Comparison of ENCODE assay signal across 14 cellular contexts in genomic region chr9:94915476-94916450, GRCh38.
DNase-seq lines count a peak whose midpoint lies in the region; ATAC-seq and TF ChIP-seq lines count a peak whose summit lies in the region.
"Had no signal": no experiment of that assay in that cellular context is flagged by ENCODE, and none has a peak within 500 bp of the region (broad histone marks: within the 10 kb centered on the region; RNA-seq: fewer than 3 reads in every experiment).

No MANE protein-coding gene starts in this region.

- no peak for TF ChIP-seq POLR2A in uterus (IDR thresholded peaks at IDR 0.05)

- 89 to 90% methylated on average over 9 to 11 of the region's 17 CpGs for WGBS in mesodermal cell (ENCODE audit: insufficient coverage in 2 of 2), 2 experiments

- H4K20me1 ChIP-seq in PC-3 (ENCODE audit: low read length): no peaks in the 10 kb centered on the region

- POLR2A ChIA-PET in PC-3 (lab: Charles Lee; ENCODE audit: unreplicated experiment): no interaction called here

- no peak overlapping the region for H2AFZ ChIP-seq in PC-3 (ENCODE audit: low read length)

- no peak for ATAC-seq in PC-3
- ATAC-seq in HG03045 (IDR thresholded peaks at IDR 0.05; ENCODE audit: unreplicated experiment): no peak
- ATAC-seq in GM18517 (IDR thresholded peaks at IDR 0.05; ENCODE audit: unreplicated experiment): no peak
- ATAC-seq: esophagus mucosa, heart right ventricle had no signal

- BruUV-seq in PC-3 (replicated peaks; lab: Mats Ljungman, UMichigan): no TSS peak

- no peaks in the 10 kb centered on the region for H3K9me2 ChIP-seq in PC-3 (replicated peaks; ENCODE audit: low read length)

- H3K4me2 ChIP-seq in PC-3 (ENCODE audit: low read length): no peak overlapping the region

- H3K27me3 ChIP-seq in PC-3 (ENCODE audit: low read length) (no peaks in the 10 kb centered on the region), colonic mucosa (no peaks in the 10 kb centered on the region), uterus (no peaks in the 10 kb centered on the region)
- H3K27me3 ChIP-seq: heart right ventricle had no signal

- H3K9me3 ChIP-seq in PC-3 (ENCODE audit: low read length): no peaks in the 10 kb centered on the region
- no peaks in the 10 kb centered on the region for H3K9me3 ChIP-seq in colonic mucosa
- no peaks in the 10 kb centered on the region for H3K9me3 ChIP-seq in mesodermal cell (ENCODE audit: control insufficient read depth, low read length)
- no peaks in the 10 kb centered on the region for H3K9me3 ChIP-seq in uterus
- H3K9me3 ChIP-seq: heart right ventricle had no signal

- intact Hi-C loops in PC-3 (cut with micrococcal nuclease) (loop anchor here (10.0 kb wide), 1 partner anchor 199 kb away; no protein-coding TSS in a partner anchor), colonic mucosa (cut with DNase I) (loop anchor here (10.0 kb wide), 1 partner anchor 111 kb away; no protein-coding TSS in a partner anchor), uterus (cut with DNase I; ENCODE audit: low total_unique reads) (no loop called here)

- no peak overlapping the region for H3K9ac ChIP-seq in PC-3 (ENCODE audit: low read length)
- H3K9ac ChIP-seq in colonic mucosa (ENCODE audit: low read depth in 2 of 2, low read length in 2 of 2): no peak overlapping the region

- CTCF ChIA-PET in PC-3 (lab: Charles Lee): no interaction called here

- H3K27ac ChIP-seq in PC-3 (ENCODE audit: low read length) (peak overlapping the region; percentile 74; the same call in 1 of the 2 replicates), colonic mucosa (no peak overlapping the region), mesodermal cell (ENCODE audit: low read depth, low read length, severe bottlenecking) (peak overlapping the region; percentile 59), uterus (peak overlapping the region; percentile 75 to 95)

- peaks cover 86% of the 10 kb centered on the region for H3K4me1 ChIP-seq in PC-3 (ENCODE audit: insufficient read depth, low read length)
- H3K4me1 ChIP-seq in colonic mucosa: peaks cover 7% of the 10 kb centered on the region
- peaks cover 70% of the 10 kb centered on the region for H3K4me1 ChIP-seq in mesodermal cell (ENCODE audit: control insufficient read depth, insufficient read depth, low read length, poor library complexity, severe bottlenecking)
- peaks cover 7 to 18% of the 10 kb centered on the region in 2 donors for H3K4me1 ChIP-seq in uterus

- H3K79me2 ChIP-seq in PC-3 (ENCODE audit: low read length): peaks cover 24% of the 10 kb centered on the region

- H3K36me3 ChIP-seq in PC-3 (ENCODE audit: low read depth, low read length) (no peaks in the 10 kb centered on the region), colonic mucosa (no peaks in the 10 kb centered on the region), mesodermal cell (ENCODE audit: control insufficient read depth, insufficient read depth, low read length) (no peaks in the 10 kb centered on the region), uterus (no peaks in the 10 kb centered on the region)
- H3K36me3 ChIP-seq: heart right ventricle had no signal

- H3K4me3 ChIP-seq in PC-3 (ENCODE audit: low read length) (no peak overlapping the region), colonic mucosa (no peak overlapping the region), mesodermal cell (ENCODE audit: extremely low read depth, insufficient read depth, low read length, poor library complexity, severe bottlenecking) (no peak overlapping the region), uterus (no peak overlapping the region)
- H3K4me3 ChIP-seq: heart right ventricle had no signal

- DNase-seq in PC-3: no peak
- DNase-seq in colonic mucosa: peak; percentile 15
- DNase-seq in uterus: peak in 1 of 2 donors; percentile 72
- DNase-seq in NCI-H2107 (lab: John Stamatoyannopoulos, UW): no peak
- DNase-seq: C1 segment of cervical spinal cord, kidney glomerular epithelial cell, NCI-H1694 treated with DMSO at 0.1 percent for 48 hours, NCI-H524 treated with DMSO at 0.1 percent for 48 hours, SW 1271 had no signal

- TF ChIP-seq CTCF in PC-3 (conservative IDR thresholded peaks at IDR 0.05; ENCODE audit: low read depth, low read length) (no peak), colonic mucosa (IDR thresholded peaks at IDR 0.05) (no peak), uterus (IDR thresholded peaks at IDR 0.05) (no peak)

- H3F3A ChIP-seq in PC-3 (ENCODE audit: low read length, unreplicated experiment): peaks cover 4% of the 10 kb centered on the region
